1 cellular context compared by ENCODE assay signal in the genomic region with DNA sequence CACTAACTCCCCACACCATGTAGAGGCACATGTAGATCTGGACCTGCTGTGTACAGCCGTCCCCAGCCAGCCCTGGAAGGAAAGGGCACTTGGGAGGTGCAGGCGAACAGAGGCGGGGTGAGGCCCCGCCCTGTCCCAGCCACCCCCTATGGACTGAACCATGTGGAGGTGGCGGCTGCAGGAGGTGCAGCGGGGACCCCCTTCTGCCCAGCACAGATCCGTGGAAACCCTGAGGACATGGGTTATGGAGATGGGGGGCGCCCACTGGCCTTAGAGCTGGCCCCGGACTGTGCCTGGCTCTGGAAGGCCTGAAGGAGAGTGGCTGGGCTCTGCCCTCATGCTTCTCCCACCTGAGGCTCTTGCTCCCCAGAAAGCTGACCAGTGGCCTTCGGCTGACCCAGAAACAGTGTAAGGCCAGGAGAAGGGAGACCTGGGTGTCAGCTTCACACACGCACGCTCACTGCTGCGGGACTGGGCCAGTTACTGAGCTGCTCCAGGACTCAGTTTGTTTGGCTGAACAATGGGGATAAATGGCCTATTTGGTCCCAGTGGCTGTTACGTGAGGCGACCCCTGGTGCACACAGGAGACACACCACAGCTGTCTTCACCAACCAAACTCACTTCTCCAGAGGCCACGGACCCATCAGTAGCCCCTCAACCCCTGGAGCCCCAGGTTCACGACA.
TF ChIP-seq lines count a peak whose summit lies in the region.

No MANE protein-coding gene starts in this region.

TF ChIP-seq in IMR-90, 13 proteins besides CTCF, POLR2A, EP300 and RAD21 (continued from another document):
- TF ChIP-seq, protein P1, sequence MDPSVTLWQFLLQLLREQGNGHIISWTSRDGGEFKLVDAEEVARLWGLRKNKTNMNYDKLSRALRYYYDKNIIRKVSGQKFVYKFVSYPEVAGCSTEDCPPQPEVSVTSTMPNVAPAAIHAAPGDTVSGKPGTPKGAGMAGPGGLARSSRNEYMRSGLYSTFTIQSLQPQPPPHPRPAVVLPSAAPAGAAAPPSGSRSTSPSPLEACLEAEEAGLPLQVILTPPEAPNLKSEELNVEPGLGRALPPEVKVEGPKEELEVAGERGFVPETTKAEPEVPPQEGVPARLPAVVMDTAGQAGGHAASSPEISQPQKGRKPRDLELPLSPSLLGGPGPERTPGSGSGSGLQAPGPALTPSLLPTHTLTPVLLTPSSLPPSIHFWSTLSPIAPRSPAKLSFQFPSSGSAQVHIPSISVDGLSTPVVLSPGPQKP (IDR thresholded peaks at IDR 0.05; ENCODE audit: borderline replicate concordance, low read depth, low read length): no peak
- no peak for TF ChIP-seq NFE2L2 (IDR thresholded peaks at IDR 0.05; ENCODE audit: low read depth, low read length)
